In the genomic region with DNA sequence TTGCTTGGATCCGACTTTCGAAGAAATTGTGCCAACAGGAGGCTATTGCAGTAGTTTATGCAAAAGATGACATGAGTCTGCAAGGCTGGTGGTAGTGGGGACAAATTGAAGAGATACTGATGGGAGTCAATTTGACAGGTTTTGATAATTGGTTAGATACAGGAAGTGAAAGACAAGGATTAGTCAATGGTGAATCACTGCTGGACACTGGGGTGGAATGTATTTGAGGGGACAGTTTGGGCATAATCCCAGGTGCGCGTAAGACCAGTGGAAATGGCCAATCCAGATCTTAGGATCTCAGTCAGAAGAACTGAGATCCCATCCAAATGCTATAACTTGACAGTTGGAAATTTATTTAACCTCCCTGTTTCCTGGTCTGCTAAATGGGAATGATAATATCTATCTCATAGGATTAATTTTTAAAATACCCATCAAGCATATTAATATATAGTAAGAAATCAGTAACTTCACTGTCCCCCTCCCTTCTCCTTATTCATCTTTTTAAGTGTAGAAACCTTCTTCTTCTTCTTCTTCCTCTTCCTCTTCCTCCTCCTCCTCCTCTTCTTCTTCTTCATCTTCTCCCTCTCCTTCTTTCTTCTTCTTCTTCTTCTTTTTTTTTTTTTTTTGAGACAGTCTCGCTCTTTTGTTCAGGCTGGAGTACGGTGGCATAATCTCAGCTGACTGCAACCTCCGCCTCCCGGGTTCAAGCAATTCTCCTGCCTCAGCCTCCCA, we compare ENCODE assay signal across 17 cellular contexts. TPM values are rescaled to one million over a fixed set of nuclear protein-coding genes. Genes with fewer than 3 reads are reported as not detected.
DNase-seq lines count a peak whose midpoint lies in the region; ATAC-seq, FAIRE-seq and TF ChIP-seq lines count a peak whose summit lies in the region.
"Had no signal": no experiment of that assay in that cellular context is flagged by ENCODE, and none has a peak within 500 bp of the region (broad histone marks: within the 10 kb centered on the region; RNA-seq: fewer than 3 reads in every experiment).

No MANE protein-coding gene starts in this region.

- no peak overlapping the region for H3K4me3 ChIP-seq in epithelial cell of esophagus (ENCODE audit: low read length)
- H3K4me3 ChIP-seq: BLaER1 had no signal

- no peak for TF ChIP-seq POLR2A in GM12891 (IDR thresholded peaks at IDR 0.05; ENCODE audit: low read depth, low read length)

- no peak for TF ChIP-seq CTCF in epithelial cell of esophagus (IDR thresholded peaks at IDR 0.05; ENCODE audit: insufficient read depth, low read depth, low read length, missing control alignments)

- FAIRE-seq in GM12891 (lab: Jason Lieb, UNC), result no peak

- peak; percentile 9 for DNase-seq in DMS53 (lab: John Stamatoyannopoulos, UW)
- DNase-seq in DMS53 treated with DMSO at 0.1 percent for 48 hours (lab: John Stamatoyannopoulos, UW; ENCODE audit: unreplicated experiment), result no peak
- DNase-seq in GM12891 (ENCODE audit: insufficient read length, low spot score), result no peak
- peak; percentile 6 for DNase-seq in RKO (ENCODE audit: low spot score)
- DNase-seq in epithelial cell of esophagus (ENCODE audit: low read depth), result peak; percentile 4
- DNase-seq in left cardiac atrium, result no peak
- no peak for DNase-seq in NCI-H2107 (lab: John Stamatoyannopoulos, UW)
- DNase-seq: H7, NCI-H1105, NCI-H1694 treated with DMSO at 0.1 percent for 48 hours, NCI-H2171 treated with DMSO at 0.1 percent for 48 hours, NCI-H774, T-helper 1 cell had no signal

- ATAC-seq in left cardiac atrium, result no peak
- no peak for ATAC-seq in HG02981 (IDR thresholded peaks at IDR 0.05; ENCODE audit: unreplicated experiment)

- intact Hi-C loops in left cardiac atrium (cut with DNase I), result loop anchor here in 1 of 2 donors (5.0 kb wide), 1 partner anchor 435 kb away; no protein-coding TSS in a partner anchor

TF ChIP-seq in GM12891, 5 proteins besides CTCF, POLR2A, EP300 and RAD21:
- TF ChIP-seq SPI1 (IDR thresholded peaks at IDR 0.05; ENCODE audit: low read depth, low read length) (peak; percentile 69), POLR2AphosphoS5 (IDR thresholded peaks at IDR 0.05; ENCODE audit: low read depth, low read length) (no peak)
TF ChIP-seq in GM12891: peak in this region for 1.

RNA-seq across cellular contexts. Expression of a gene that starts 30.9 kb away (rescaled TPM):
- 0.06 TPM for polyA plus RNA-seq in GM12891 (2012; ENCODE audit: low read depth, missing spikeins)
- total RNA-seq in left cardiac atrium, result under 1 TPM in 1 of 2 donors, not detected in 1; 0.09 TPM
- total RNA-seq: H7, HT-29, NCI-H460 had no signal

RNA-seq across cellular contexts. Expression of a gene that starts 48.8 kb away (rescaled TPM):
- polyA plus RNA-seq in GM12891 (2012; ENCODE audit: low read depth, missing spikeins), result 2.8 TPM
- 10 to 100 TPM; 10.9 to 11.3 TPM for total RNA-seq in left cardiac atrium

Comparison
In these comparisons a context has a peak if more than half of its experiments do, and no peak if none do; other contexts are left out.
1. DNase-seq: peak in DMS53 (single experiment), RKO (single experiment) and epithelial cell of esophagus (single experiment); none in DMS53 treated with DMSO at 0.1 percent for 48 hours (single experiment), GM12891 (single experiment), left cardiac atrium (single experiment) and NCI-H2107 (single experiment).